Comparison of ENCODE assay signal across 9 cellular contexts in genomic region chr7:74606909-74607255, GRCh38. TPM values are rescaled to one million over a fixed set of nuclear protein-coding genes. Genes with fewer than 3 reads are reported as not detected.
DNase-seq lines count a peak whose midpoint lies in the region; ATAC-seq and TF ChIP-seq lines count a peak whose summit lies in the region.
"Had no signal": no experiment of that assay in that cellular context is flagged by ENCODE, and none has a peak within 500 bp of the region (broad histone marks: within the 10 kb centered on the region; RNA-seq: fewer than 3 reads in every experiment).

No MANE protein-coding gene starts in this region.

- no peak overlapping the region for H3K27ac Mint-ChIP-seq in activated T-cell treated with anti-CD3 and anti-CD28 coated beads, Interleukin-2, amount 50 U/mL, for 24 hours
- no peak overlapping the region for H3K27ac Mint-ChIP-seq in type B pancreatic cell

- TF ChIP-seq RAD21 in liver (IDR thresholded peaks at IDR 0.05), result no peak

- peak overlapping the region; percentile 54 for H3K4me3 Mint-ChIP-seq in activated T-cell treated with anti-CD3 and anti-CD28 coated beads, Interleukin-2, amount 50 U/mL, for 24 hours
- H3K4me3 Mint-ChIP-seq in type B pancreatic cell, result peak overlapping the region; percentile 60

- H3K27me3 Mint-ChIP-seq in activated T-cell treated with anti-CD3 and anti-CD28 coated beads, Interleukin-2, amount 50 U/mL, for 24 hours, result peaks cover 3% of the 10 kb centered on the region
- no peaks in the 10 kb centered on the region for H3K27me3 Mint-ChIP-seq in type B pancreatic cell

- no peak for ATAC-seq in GM21526 (IDR thresholded peaks at IDR 0.05; ENCODE audit: low FRiP score, unreplicated experiment)
- ATAC-seq in GM19467 (IDR thresholded peaks at IDR 0.05; ENCODE audit: unreplicated experiment), result no peak

- 35% methylated on average over 9 of the region's 9 CpGs for WGBS in liver

- no peak for TF ChIP-seq CTCF in ascending aorta (IDR thresholded peaks at IDR 0.05)
- no peak for TF ChIP-seq CTCF in liver (IDR thresholded peaks at IDR 0.05; ENCODE audit: low read depth, low read length, missing input control)
- TF ChIP-seq CTCF in type B pancreatic cell (conservative IDR thresholded peaks at IDR 0.05), result no peak

- H3K4me3 ChIP-seq in ascending aorta, result peak overlapping the region; percentile 55 to 69
- peak overlapping the region; percentile 56 to 58 (median 57) for H3K4me3 ChIP-seq in liver (ENCODE audit: low read depth in 1 of 3, low read length in 3 of 3)
- H3K4me3 ChIP-seq: lung had no signal

- H3K9me3 ChIP-seq in ascending aorta (no peaks in the 10 kb centered on the region), liver (ENCODE audit: control insufficient read depth in 4 of 4, low read length in 3 of 4) (no peaks in the 10 kb centered on the region)

- H3K4me1 ChIP-seq in ascending aorta (peaks cover 5 to 8% of the 10 kb centered on the region in 2 donors), liver (ENCODE audit: control insufficient read depth in 4 of 4, insufficient read depth in 4 of 4, low read length in 3 of 4) (peaks cover 0 to 19% (median 7%) of the 10 kb centered on the region in 4 donors)

- H3K36me3 ChIP-seq in ascending aorta (no peaks in the 10 kb centered on the region), liver (ENCODE audit: control insufficient read depth in 4 of 4, insufficient read depth in 3 of 4, low read depth in 1 of 4, low read length in 3 of 4) (no peaks in the 10 kb centered on the region)

- H3K27me3 ChIP-seq in ascending aorta, result no peaks in the 10 kb centered on the region
- H3K27me3 ChIP-seq in liver (ENCODE audit: control insufficient read depth in 4 of 4, insufficient read depth in 4 of 4, low read length in 3 of 4), result no peaks in the 10 kb centered on the region

- no peaks in the 10 kb centered on the region for H3K9me3 Mint-ChIP-seq in activated T-cell treated with anti-CD3 and anti-CD28 coated beads, Interleukin-2, amount 50 U/mL, for 24 hours
- no peaks in the 10 kb centered on the region for H3K9me3 Mint-ChIP-seq in type B pancreatic cell

- DNase-seq in activated T-cell treated with anti-CD3 and anti-CD28 coated beads, Interleukin-2, amount 50 U/mL, for 24 hours, result no peak
- no peak for DNase-seq in activated T-cell treated with anti-CD3 and anti-CD28 coated beads for 4 hours
- DNase-seq in ascending aorta (ENCODE audit: low spot score in 2 of 2), result no peak
- no peak for DNase-seq in type B pancreatic cell (ENCODE audit: extremely low spot score, unreplicated experiment)
- DNase-seq in stimulated activated CD4-positive, alpha-beta T cell treated with anti-CD3 and anti-CD28 coated beads, Interleukin-4, amount 100 ng/mL, for 24 hours, result no peak

- peaks cover 15% of the 10 kb centered on the region for H3K4me1 Mint-ChIP-seq in activated T-cell treated with anti-CD3 and anti-CD28 coated beads, Interleukin-2, amount 50 U/mL, for 24 hours (ENCODE audit: low read depth)
- peaks cover 4% of the 10 kb centered on the region for H3K4me1 Mint-ChIP-seq in type B pancreatic cell (ENCODE audit: unreplicated experiment)

- intact Hi-C loops in ascending aorta (cut with DNase I), result no loop called here

- H3K27ac ChIP-seq in ascending aorta, result peak overlapping the region; percentile 71 to 80
- peak overlapping the region; percentile 67 to 78 for H3K27ac ChIP-seq in liver (ENCODE audit: low read depth in 1 of 2, low read length in 2 of 2)

- peak overlapping the region in 1 of 2 donors; percentile 6 for H3K9ac ChIP-seq in liver (ENCODE audit: low read depth in 1 of 2, low read length in 2 of 2)

- H3K36me3 Mint-ChIP-seq in activated T-cell treated with anti-CD3 and anti-CD28 coated beads, Interleukin-2, amount 50 U/mL, for 24 hours (ENCODE audit: low read depth), result no peaks in the 10 kb centered on the region
- peaks cover 3% of the 10 kb centered on the region for H3K36me3 Mint-ChIP-seq in type B pancreatic cell

TF ChIP-seq in liver, 16 proteins besides CTCF, POLR2A, EP300 and RAD21:
- no peak for TF ChIP-seq MAX (IDR thresholded peaks at IDR 0.05)
- no peak for TF ChIP-seq REST (IDR thresholded peaks at IDR 0.05)
- no peak for TF ChIP-seq RXRA (IDR thresholded peaks at IDR 0.05)
- no peak for TF ChIP-seq FOXA1 (IDR thresholded peaks at IDR 0.05)
- no peak for TF ChIP-seq HNF4A (conservative IDR thresholded peaks at IDR 0.05)
- no peak for TF ChIP-seq YY1 (IDR thresholded peaks at IDR 0.05)
- TF ChIP-seq TAF1 (conservative IDR thresholded peaks at IDR 0.05), result no peak
- no peak for TF ChIP-seq NR2F2 (IDR thresholded peaks at IDR 0.05)

RNA-seq across cellular contexts. Expression of gene GTF2I, which starts 50.6 kb away (rescaled TPM):
- 112 TPM for total RNA-seq in ascending aorta
- total RNA-seq in liver, result 10 to 100 TPM; 67.7 to 97.9 TPM
- 10 to 100 TPM; 27.4 to 64.0 TPM for polyA plus RNA-seq in liver
- total RNA-seq in type B pancreatic cell (ENCODE audit: low replicate concordance), result 242 and 335 TPM in 2 replicates
